9 cellular contexts compared by ENCODE assay signal in the genomic region with DNA sequence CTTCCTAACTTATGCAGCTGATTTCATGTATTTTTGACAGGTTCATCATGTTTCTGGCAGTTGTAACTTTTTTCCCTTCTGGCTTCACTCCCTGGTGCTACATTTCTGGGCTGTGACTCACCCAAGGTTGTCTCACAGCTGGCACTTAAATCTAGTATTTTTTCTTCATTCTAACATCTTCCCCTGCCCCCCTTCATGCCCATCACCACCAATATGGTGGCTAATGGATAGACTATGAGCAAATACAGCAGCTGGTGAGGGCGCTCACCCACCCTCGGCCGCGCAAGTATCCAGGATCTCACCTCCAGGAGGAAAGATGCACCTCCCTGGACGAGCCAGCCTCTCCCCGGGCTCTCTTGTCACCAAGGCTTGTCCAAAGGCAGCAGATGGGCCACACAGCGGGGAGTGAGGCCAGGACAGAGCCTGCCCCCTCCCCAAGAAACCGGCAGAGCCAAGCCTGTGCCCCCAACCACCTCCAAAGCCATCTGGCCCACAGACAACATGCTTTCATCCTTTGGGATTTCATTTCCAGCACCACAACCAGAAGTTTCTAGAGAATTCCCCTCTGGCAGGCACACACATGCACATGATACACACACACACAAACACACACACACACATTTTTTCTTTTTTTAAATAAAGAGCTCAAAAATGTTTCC. TPM values are rescaled to one million over a fixed set of nuclear protein-coding genes. Genes with fewer than 3 reads are reported as not detected.
A peak's percentile ranks its signal among the peaks of the same experiment; 100 is the strongest.
DNase-seq lines count a peak whose midpoint lies in the region; ATAC-seq and TF ChIP-seq lines count a peak whose summit lies in the region.
"Had no signal": no experiment of that assay in that cellular context is flagged by ENCODE, and none has a peak within 500 bp of the region (broad histone marks: within the 10 kb centered on the region; RNA-seq: fewer than 3 reads in every experiment).

No MANE protein-coding gene starts in this region.

- H3K27me3 ChIP-seq in tibial artery, result no peaks in the 10 kb centered on the region
- H3K27me3 ChIP-seq in effector memory CD4-positive, alpha-beta T cell (replicated peaks; ENCODE audit: control insufficient read depth, insufficient read depth, low read length, poor library complexity, severe bottlenecking), result no peaks in the 10 kb centered on the region

- no TSS peak for BruUV-seq in MCF 10A (replicated peaks; lab: Mats Ljungman, UMichigan)

- H3K27me3 Mint-ChIP-seq in MCF 10A (ENCODE audit: insufficient read depth, unreplicated experiment), result peaks cover 17% of the 10 kb centered on the region

- CTCF ChIA-PET in MCF 10A (lab: Yijun Ruan, JAX), result interaction anchor here (0.6 to 1.2 kb wide), 4 partner anchors 9 to 156 kb away, joined by 3 to 4 read pairs (median 4); no protein-coding TSS in a partner anchor

- peak overlapping the region; percentile 69 to 85 for H3K27ac ChIP-seq in tibial artery
- no peak overlapping the region for H3K27ac ChIP-seq in effector memory CD4-positive, alpha-beta T cell (ENCODE audit: insufficient read depth, low read length, poor library complexity, severe bottlenecking)

- TF ChIP-seq CTCF in MCF 10A (IDR thresholded peaks at IDR 0.05; ENCODE audit: unreplicated experiment) (no peak), tibial artery (IDR thresholded peaks at IDR 0.05) (no peak)

- no peak overlapping the region for H3K4me3 ChIP-seq in tibial artery
- H3K4me3 ChIP-seq in effector memory CD4-positive, alpha-beta T cell (ENCODE audit: insufficient read depth, low read depth, low read length, poor library complexity, severe bottlenecking), result no peak overlapping the region

- peaks cover 0 to 92% (median 70%) of the 10 kb centered on the region in 4 donors for H3K4me1 ChIP-seq in tibial artery
- no peaks in the 10 kb centered on the region for H3K4me1 ChIP-seq in effector memory CD4-positive, alpha-beta T cell (ENCODE audit: control insufficient read depth, insufficient read depth, low read length, poor library complexity, severe bottlenecking)

- ATAC-seq in GM18858 (IDR thresholded peaks at IDR 0.05; ENCODE audit: unreplicated experiment), result no peak
- ATAC-seq in HG03521 (IDR thresholded peaks at IDR 0.05; ENCODE audit: unreplicated experiment), result no peak

- POLR2A ChIA-PET in MCF 10A (lab: Yijun Ruan, JAX), result interaction anchor here (0.7 to 1.6 kb wide), 3 partner anchors 17 to 50 kb away, joined by 3 to 8 read pairs (median 4); no protein-coding TSS in a partner anchor

- H3K36me3 ChIP-seq in tibial artery, result peaks cover 8 to 30% (median 15%) of the 10 kb centered on the region in 3 donors
- no peaks in the 10 kb centered on the region for H3K36me3 ChIP-seq in effector memory CD4-positive, alpha-beta T cell (ENCODE audit: control insufficient read depth, insufficient read depth, low read length)

- intact Hi-C loops in MCF 10A (cut with micrococcal nuclease) (no loop called here), tibial artery (cut with DNase I; ENCODE audit: low total_unique reads) (loop anchor here (10.0 kb wide), 1 partner anchor 48 kb away; no protein-coding TSS in a partner anchor)

- H3K4me3 Mint-ChIP-seq in MCF 10A (ENCODE audit: unreplicated experiment), result no peak overlapping the region

- H3K9me3 ChIP-seq in tibial artery, result no peaks in the 10 kb centered on the region
- H3K9me3 ChIP-seq in effector memory CD4-positive, alpha-beta T cell (ENCODE audit: control insufficient read depth, low read length), result no peaks in the 10 kb centered on the region

- H3K9me3 Mint-ChIP-seq in MCF 10A (ENCODE audit: unreplicated experiment), result no peaks in the 10 kb centered on the region
- H3K9me3 Mint-ChIP-seq: activated T-helper 2 cell treated with anti-CD3 and anti-CD28 coated beads, Interferon-gamma antibody, Interleukin-2, Interleukin-4, amounts not matched to agents 10 μg/mL and 5 μg/mL and 100 μg/mL, durations not matched to agents 14 hours and 24 hours and 36 hours had no signal

- H3K27ac Mint-ChIP-seq in MCF 10A (ENCODE audit: low read depth, unreplicated experiment), result no peak overlapping the region
- H3K27ac Mint-ChIP-seq: activated T-helper 2 cell treated with anti-CD3 and anti-CD28 coated beads, Interferon-gamma antibody, Interleukin-2, Interleukin-4, amounts not matched to agents 10 μg/mL and 5 μg/mL and 100 μg/mL, durations not matched to agents 14 hours and 24 hours and 36 hours had no signal

- no peaks in the 10 kb centered on the region for H3K36me3 Mint-ChIP-seq in MCF 10A (ENCODE audit: insufficient read depth, unreplicated experiment)

- DNase-seq in M059J (ENCODE audit: low read depth), result peak; percentile 80
- DNase-seq in MCF 10A (ENCODE audit: unreplicated experiment), result peak; percentile 71
- peak; percentile 70 for DNase-seq in kidney glomerular epithelial cell (lab: John Stamatoyannopoulos, UW)
- DNase-seq in tibial artery, result peak; percentile 46 to 75
- no peak for DNase-seq in NCI-H1105 treated with DMSO at 0.1 percent for 48 hours (lab: John Stamatoyannopoulos, UW)
- no peak for DNase-seq in effector memory CD4-positive, alpha-beta T cell

- H3K4me1 Mint-ChIP-seq in MCF 10A (ENCODE audit: insufficient read depth, unreplicated experiment), result peaks cover 16% of the 10 kb centered on the region

RNA-seq across cellular contexts. Expression of a gene that starts 39.1 kb away (rescaled TPM):
- 21.4 and 43.0 TPM in 2 replicates for total RNA-seq in M059J (2014; rRNA removed; shearing (Covaris generic))
- 0.72 and 1.2 TPM in 2 replicates for total RNA-seq in MCF 10A (2022)

Comparison
In these comparisons a context has a peak if more than half of its experiments do, and no peak if none do; other contexts are left out.
1. DNase-seq: peak in M059J (single experiment), MCF 10A (single experiment), kidney glomerular epithelial cell (single experiment) and tibial artery (2 of 2); none in NCI-H1105 treated with DMSO at 0.1 percent for 48 hours (single experiment) and effector memory CD4-positive, alpha-beta T cell (0 of 3).
2. RNA of a gene that starts 39.1 kb away (total RNA-seq): 21.4 to 43.0 TPM in M059J; 0.72 to 1.2 TPM in MCF 10A; every median in the first group is over 10 times any median in the second.